1 cellular context compared by ENCODE assay signal in the genomic region with DNA sequence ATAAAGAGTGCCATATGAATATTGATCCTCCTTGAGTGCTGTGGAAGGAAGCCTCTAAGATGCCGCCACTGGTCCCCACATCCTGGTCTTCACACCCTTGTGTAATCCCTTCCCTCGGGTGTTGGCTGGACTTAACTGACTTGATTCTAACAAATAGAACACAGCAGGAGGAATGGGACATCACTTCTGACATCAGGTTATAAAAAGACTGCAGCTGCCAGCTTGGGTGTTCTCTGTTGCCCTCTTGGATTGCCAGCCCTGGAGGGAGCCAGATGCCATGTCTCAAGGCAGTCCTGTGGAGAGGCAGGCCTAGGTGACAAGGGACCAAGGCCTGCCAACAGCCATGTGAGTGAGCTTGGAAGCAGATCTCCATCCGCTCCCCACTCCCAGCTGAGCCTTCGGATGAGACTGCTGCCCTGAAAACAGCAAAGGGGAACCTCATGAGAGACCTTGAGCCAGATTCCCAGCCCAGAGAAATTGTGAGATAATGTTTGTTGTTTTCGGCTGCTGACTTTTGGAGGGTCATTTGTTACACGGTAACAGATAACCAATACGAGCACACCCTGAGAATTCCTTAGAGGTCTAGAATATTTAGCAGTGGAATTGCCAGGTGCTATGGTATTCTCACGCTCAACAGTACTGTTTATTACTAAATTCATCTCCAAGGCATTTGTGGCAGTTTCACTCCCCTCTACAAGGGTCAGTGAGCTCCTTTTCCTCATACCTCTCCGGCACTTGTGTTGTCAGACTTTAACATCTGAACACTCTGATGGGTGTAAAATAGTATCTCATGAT.
TF ChIP-seq lines count a peak whose summit lies in the region.

No MANE protein-coding gene starts in this region.

TF ChIP-seq in HCT116, 20 proteins besides CTCF, POLR2A, EP300 and RAD21:
- TF ChIP-seq, protein P1, sequence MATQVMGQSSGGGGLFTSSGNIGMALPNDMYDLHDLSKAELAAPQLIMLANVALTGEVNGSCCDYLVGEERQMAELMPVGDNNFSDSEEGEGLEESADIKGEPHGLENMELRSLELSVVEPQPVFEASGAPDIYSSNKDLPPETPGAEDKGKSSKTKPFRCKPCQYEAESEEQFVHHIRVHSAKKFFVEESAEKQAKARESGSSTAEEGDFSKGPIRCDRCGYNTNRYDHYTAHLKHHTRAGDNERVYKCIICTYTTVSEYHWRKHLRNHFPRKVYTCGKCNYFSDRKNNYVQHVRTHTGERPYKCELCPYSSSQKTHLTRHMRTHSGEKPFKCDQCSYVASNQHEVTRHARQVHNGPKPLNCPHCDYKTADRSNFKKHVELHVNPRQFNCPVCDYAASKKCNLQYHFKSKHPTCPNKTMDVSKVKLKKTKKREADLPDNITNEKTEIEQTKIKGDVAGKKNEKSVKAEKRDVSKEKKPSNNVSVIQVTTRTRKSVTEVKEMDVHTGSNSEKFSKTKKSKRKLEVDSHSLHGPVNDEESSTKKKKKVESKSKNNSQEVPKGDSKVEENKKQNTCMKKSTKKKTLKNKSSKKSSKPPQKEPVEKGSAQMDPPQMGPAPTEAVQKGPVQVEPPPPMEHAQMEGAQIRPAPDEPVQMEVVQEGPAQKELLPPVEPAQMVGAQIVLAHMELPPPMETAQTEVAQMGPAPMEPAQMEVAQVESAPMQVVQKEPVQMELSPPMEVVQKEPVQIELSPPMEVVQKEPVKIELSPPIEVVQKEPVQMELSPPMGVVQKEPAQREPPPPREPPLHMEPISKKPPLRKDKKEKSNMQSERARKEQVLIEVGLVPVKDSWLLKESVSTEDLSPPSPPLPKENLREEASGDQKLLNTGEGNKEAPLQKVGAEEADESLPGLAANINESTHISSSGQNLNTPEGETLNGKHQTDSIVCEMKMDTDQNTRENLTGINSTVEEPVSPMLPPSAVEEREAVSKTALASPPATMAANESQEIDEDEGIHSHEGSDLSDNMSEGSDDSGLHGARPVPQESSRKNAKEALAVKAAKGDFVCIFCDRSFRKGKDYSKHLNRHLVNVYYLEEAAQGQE (IDR thresholded peaks at IDR 0.05; ENCODE audit: low read depth): no peak
- TF ChIP-seq FOSL1 (IDR thresholded peaks at IDR 0.05; ENCODE audit: low read depth): no peak
- no peak for TF ChIP-seq ELF1 (IDR thresholded peaks at IDR 0.05; ENCODE audit: borderline replicate concordance, low read depth)
- no peak for TF ChIP-seq EZH2 (IDR thresholded peaks at IDR 0.05)
- TF ChIP-seq, protein P2, sequence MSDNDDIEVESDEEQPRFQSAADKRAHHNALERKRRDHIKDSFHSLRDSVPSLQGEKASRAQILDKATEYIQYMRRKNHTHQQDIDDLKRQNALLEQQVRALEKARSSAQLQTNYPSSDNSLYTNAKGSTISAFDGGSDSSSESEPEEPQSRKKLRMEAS (IDR thresholded peaks at IDR 0.05): no peak
- 0 out of 2 replicates have a peak, but pooled peaks have one; percentile 5 for TF ChIP-seq POLR2AphosphoS5 (IDR thresholded peaks at IDR 0.05; ENCODE audit: low read depth, low read length)
- TF ChIP-seq CBX3 (IDR thresholded peaks at IDR 0.05; ENCODE audit: low read depth): 0 out of 2 replicates have a peak, but pooled peaks have one; percentile 44
- TF ChIP-seq ZNF274 (IDR thresholded peaks at IDR 0.05; ENCODE audit: low read depth, low read length): no peak
- TF ChIP-seq SIN3A (IDR thresholded peaks at IDR 0.05; ENCODE audit: low read depth): no peak
- TF ChIP-seq, protein P3, sequence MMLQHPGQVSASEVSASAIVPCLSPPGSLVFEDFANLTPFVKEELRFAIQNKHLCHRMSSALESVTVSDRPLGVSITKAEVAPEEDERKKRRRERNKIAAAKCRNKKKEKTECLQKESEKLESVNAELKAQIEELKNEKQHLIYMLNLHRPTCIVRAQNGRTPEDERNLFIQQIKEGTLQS (IDR thresholded peaks at IDR 0.05): no peak
- no peak for TF ChIP-seq TCF7L2 (IDR thresholded peaks at IDR 0.05; ENCODE audit: borderline replicate concordance, extremely low read depth, insufficient read depth, insufficient read length)
- TF ChIP-seq EGR1 (IDR thresholded peaks at IDR 0.05; ENCODE audit: low read depth): no peak
- TF ChIP-seq SRF (IDR thresholded peaks at IDR 0.05; ENCODE audit: low read depth): no peak
